Comparison of ENCODE assay signal across 21 cellular contexts in the genomic region with DNA sequence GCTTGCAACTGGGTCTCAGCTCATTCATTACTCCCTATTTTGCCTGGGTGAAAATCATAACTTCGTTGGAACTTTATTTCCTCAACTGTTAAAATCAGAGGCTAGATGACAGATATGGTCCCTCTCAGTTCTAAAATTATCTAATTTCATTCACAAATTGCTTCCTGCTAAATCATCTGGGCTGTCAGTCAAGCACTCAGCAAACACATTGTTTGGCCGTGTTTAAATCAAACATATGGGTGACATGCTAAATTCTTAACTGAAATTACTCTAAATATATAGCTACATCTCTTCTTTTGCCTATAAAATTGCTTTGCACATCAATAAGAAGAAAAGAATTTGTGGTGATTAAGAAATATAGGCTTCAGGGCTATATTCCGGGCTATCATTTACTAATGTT.
DNase-seq lines count a peak whose midpoint lies in the region; ATAC-seq, FAIRE-seq and TF ChIP-seq lines count a peak whose summit lies in the region.
"Had no signal": no experiment of that assay in that cellular context is flagged by ENCODE, and none has a peak within 500 bp of the region (broad histone marks: within the 10 kb centered on the region; RNA-seq: fewer than 3 reads in every experiment).

No MANE protein-coding gene starts in this region.

- no peak overlapping the region for H2AK5ac ChIP-seq in IMR-90 (ENCODE audit: low read depth, low read length)

- H4K20me1 ChIP-seq in IMR-90 (ENCODE audit: insufficient read depth, low read length) (no peaks in the 10 kb centered on the region), K562 (replicated peaks; ENCODE audit: control insufficient read depth, insufficient read depth, low read length) (no peaks in the 10 kb centered on the region), mammary epithelial cell (ENCODE audit: insufficient read depth, low read length) (no peaks in the 10 kb centered on the region)
- H4K20me1 ChIP-seq: BLaER1 treated with 17β-estradiol and CSF1 and Interleukin-3, amounts not matched to agents 10 nM and 100 nM had no signal

- H3K36me3 ChIP-seq in IMR-90 (ENCODE audit: control insufficient read depth, insufficient read depth, low read length), result no peaks in the 10 kb centered on the region
- no peaks in the 10 kb centered on the region for H3K36me3 ChIP-seq in adipocyte (ENCODE audit: control insufficient read depth, insufficient read depth, low read length, severe bottlenecking)
- H3K36me3 ChIP-seq in K562 (ENCODE audit: control insufficient read depth, insufficient read depth, low read length), result no peaks in the 10 kb centered on the region
- no peaks in the 10 kb centered on the region for H3K36me3 ChIP-seq in mammary epithelial cell (ENCODE audit: insufficient read depth, low read length)
- H3K36me3 ChIP-seq: BLaER1 treated with 17β-estradiol and CSF1 and Interleukin-3, amounts not matched to agents 10 nM and 100 nM had no signal

- no CpG with 5 or more reads among the region's 3 CpGs for WGBS in IMR-90 (ENCODE audit: extremely low coverage in 2 of 2, insufficient read length in 1 of 2), 2 experiments
- 35% methylated on average over 3 of the region's 3 CpGs for WGBS in K562 (ENCODE audit: insufficient coverage, low coverage, missing lambda C conversion rate)
- WGBS in mammary epithelial cell (ENCODE audit: low coverage, missing lambda C conversion rate), result 85% methylated on average over 3 of the region's 3 CpGs

- dilution Hi-C loops in IMR-90 (cut with HindIII; ENCODE audit: low sequenced_read_pairs, unreplicated experiment), result no loop called here
- dilution Hi-C loops in mammary epithelial cell (cut with HindIII; ENCODE audit: low sequenced_read_pairs), result no loop called here

- H3K14ac ChIP-seq in IMR-90 (replicated peaks; ENCODE audit: low read depth, low read length), result no peak overlapping the region

- BruUV-seq in IMR-90 (replicated peaks; lab: Mats Ljungman, UMichigan) (no TSS peak), K562 (replicated peaks; lab: Mats Ljungman, UMichigan) (no TSS peak), mammary epithelial cell (replicated peaks; lab: Mats Ljungman, UMichigan) (no TSS peak)

- no peak overlapping the region for H3K56ac ChIP-seq in IMR-90 (ENCODE audit: extremely low read depth, insufficient read depth, low read length)

- no peak for TF ChIP-seq CTCF in IMR-90 (conservative IDR thresholded peaks at IDR 0.05; ENCODE audit: low read depth, low read length)
- no peak for TF ChIP-seq CTCF in K562 (IDR thresholded peaks at IDR 0.05 in 2 of 3, conservative IDR thresholded peaks at IDR 0.05 in 1 of 3; ENCODE audit: insufficient read depth in 2 of 3, low read depth in 1 of 3, low read length in 3 of 3)
- no peak for TF ChIP-seq CTCF in mammary epithelial cell (conservative IDR thresholded peaks at IDR 0.05 in 1 of 2, IDR thresholded peaks at IDR 0.05 in 1 of 2; ENCODE audit: extremely low read depth in 1 of 2, insufficient read depth in 1 of 2, low read depth in 1 of 2, low read length in 2 of 2)

- H3K4ac ChIP-seq in IMR-90 (ENCODE audit: low read depth, low read length), result no peak overlapping the region

- POLR2A ChIA-PET in IMR-90 (lab: Charles Lee; ENCODE audit: unreplicated experiment), result interaction anchor here (0.6 kb wide), 1 partner anchor 18 kb away, joined by 5 read pairs; no protein-coding TSS in a partner anchor
- POLR2A ChIA-PET in K562 (lab: Yijun Ruan, JAX), result interaction anchor here (0.7 to 1.5 kb wide), 4 partner anchors 15 to 74 kb away, joined by 3 to 5 read pairs (median 3); no protein-coding TSS in a partner anchor
- POLR2A ChIA-PET in T-cell (lab: Charles Lee), result no interaction called here

- H3K27ac ChIP-seq in IMR-90 (ENCODE audit: insufficient read depth, low read length) (no peak overlapping the region), K562 (ENCODE audit: extremely low read depth, low read depth, low read length) (no peak overlapping the region), mammary epithelial cell (ENCODE audit: insufficient read depth, low read depth, low read length) (no peak overlapping the region)
- H3K27ac ChIP-seq: 22Rv1, A549, C4-2B had no signal

- H3K79me2 ChIP-seq in K562 (ENCODE audit: control insufficient read depth, insufficient read depth, low read length), result no peaks in the 10 kb centered on the region
- no peaks in the 10 kb centered on the region for H3K79me2 ChIP-seq in mammary epithelial cell (ENCODE audit: insufficient read depth, low read length)

- no peak for FAIRE-seq in K562 (lab: Jason Lieb, UNC)
- FAIRE-seq: A549, D721Med, G401.6, GM12891 had no signal

- intact Hi-C loops in IMR-90 (cut with micrococcal nuclease) (no loop called here), K562 (cut with micrococcal nuclease) (loop anchor here (10.0 kb wide), 1 partner anchor 62 kb away; no protein-coding TSS in a partner anchor), mammary epithelial cell (cut with micrococcal nuclease) (no loop called here)

- H3K18ac ChIP-seq in IMR-90 (ENCODE audit: low read depth, low read length), result no peak overlapping the region

- in situ Hi-C loops in IMR-90 (cut with MboI; ENCODE audit: low sequenced_read_pairs), result no loop called here
- in situ Hi-C loops in K562 (cut with MboI), result no loop called here
- in situ Hi-C loops in mammary epithelial cell (cut with MboI; ENCODE audit: low sequenced_read_pairs in 2 of 2), result no loop called here

- H2AFZ ChIP-seq in IMR-90 (replicated peaks; ENCODE audit: low read length, poor library complexity) (no peak overlapping the region), K562 (ENCODE audit: low read depth, low read length) (no peak overlapping the region), mammary epithelial cell (ENCODE audit: low read depth, low read length) (no peak overlapping the region)

- no peak overlapping the region for H2AK9ac ChIP-seq in IMR-90 (replicated peaks; ENCODE audit: low read depth, low read length, poor library complexity)

- H3K4me2 ChIP-seq in IMR-90 (ENCODE audit: low read depth, low read length) (no peak overlapping the region), K562 (ENCODE audit: insufficient read depth, low read length) (no peak overlapping the region), mammary epithelial cell (ENCODE audit: insufficient read depth, low read depth, low read length) (no peak overlapping the region)
- H3K4me2 ChIP-seq: A549 had no signal

- H3K4me1 ChIP-seq in IMR-90 (ENCODE audit: control insufficient read depth, insufficient read depth, low read length) (peaks cover 12% of the 10 kb centered on the region), adipocyte (ENCODE audit: control insufficient read depth, insufficient read depth, low read length) (peaks cover 60% of the 10 kb centered on the region), K562 (replicated peaks in 1 of 2; ENCODE audit: control insufficient read depth in 2 of 2, insufficient read depth in 2 of 2, low read length in 2 of 2) (peaks cover 11 to 31% of the 10 kb centered on the region in 2 experiments), mammary epithelial cell (ENCODE audit: insufficient read depth, low read length) (peaks cover 37% of the 10 kb centered on the region)
- H3K4me1 ChIP-seq: Caco-2 had no signal

- H2BK5ac ChIP-seq in IMR-90 (ENCODE audit: low read depth, low read length, poor library complexity, severe bottlenecking), result no peak overlapping the region

- DNase-seq in IMR-90 (no peak), adipocyte (ENCODE audit: low read depth) (no peak), K562 (ENCODE audit: extremely low read depth in 1 of 4, low spot score in 3 of 4) (no peak), T-cell (no peak), mammary epithelial cell (no peak)
- DNase-seq: AML-193; Caco-2; Calu3; CD4-positive, alpha-beta T cell; CD8-positive, alpha-beta T cell; DMS79 treated with DMSO at 0.1 percent for 48 hours; GF-D8 had no signal

- no peak overlapping the region for H3K27ac Mint-ChIP-seq in T-cell
- H3K27ac Mint-ChIP-seq: B cell; CD4-positive, alpha-beta T cell; CD8-positive, alpha-beta T cell had no signal

- peaks cover 13% of the 10 kb centered on the region for H3K9me1 ChIP-seq in IMR-90 (ENCODE audit: insufficient read depth, low read length)
- no peaks in the 10 kb centered on the region for H3K9me1 ChIP-seq in K562 (ENCODE audit: control insufficient read depth, insufficient read depth, low read length)

- no peak for TF ChIP-seq POLR2A in IMR-90 (IDR thresholded peaks at IDR 0.05; ENCODE audit: low read depth, low read length)
- TF ChIP-seq POLR2A in K562 (conservative IDR thresholded peaks at IDR 0.05), result no peak

- no peaks in the 10 kb centered on the region for H3K36me3 Mint-ChIP-seq in T-cell
- H3K36me3 Mint-ChIP-seq: CD8-positive, alpha-beta T cell had no signal

- no peak overlapping the region for H2BK120ac ChIP-seq in IMR-90 (ENCODE audit: low read depth, low read length)

- no peaks in the 10 kb centered on the region for H3K79me1 ChIP-seq in IMR-90 (ENCODE audit: low read depth in 1 of 2, low read length in 2 of 2)

- H3K27me3 ChIP-seq in IMR-90 (ENCODE audit: control insufficient read depth, insufficient read depth, low read length) (no peaks in the 10 kb centered on the region), adipocyte (replicated peaks; ENCODE audit: control insufficient read depth, insufficient read depth, low read length) (no peaks in the 10 kb centered on the region), K562 (ENCODE audit: control insufficient read depth in 2 of 2, insufficient read depth in 2 of 2, low read length in 2 of 2) (no peaks in the 10 kb centered on the region; a peak in 1 of 5 replicates), mammary epithelial cell (ENCODE audit: insufficient read depth, low read length) (no peaks in the 10 kb centered on the region)
- H3K27me3 ChIP-seq: BLaER1 treated with 17β-estradiol and CSF1 and Interleukin-3, amounts not matched to agents 10 nM and 100 nM had no signal

- no peaks in the 10 kb centered on the region for H3K4me1 Mint-ChIP-seq in T-cell

- H2BK15ac ChIP-seq in IMR-90 (ENCODE audit: low read depth, low read length), result peak overlapping the region; percentile 24; the same call in 1 of the 3 replicates

- no peak overlapping the region for H3K4me3 Mint-ChIP-seq in T-cell
- H3K4me3 Mint-ChIP-seq: B cell; CD4-positive, alpha-beta T cell; CD8-positive, alpha-beta T cell had no signal

- no peak overlapping the region for H3K23ac ChIP-seq in IMR-90 (ENCODE audit: low read depth, low read length)

- no peak overlapping the region for H3K9ac ChIP-seq in IMR-90 (ENCODE audit: low read depth, low read length)
- H3K9ac ChIP-seq in adipocyte (ENCODE audit: low read length), result no peak overlapping the region
- H3K9ac ChIP-seq in K562 (ENCODE audit: insufficient read depth in 1 of 2, low read depth in 2 of 2, low read length in 2 of 2), result no peak overlapping the region
- H3K9ac ChIP-seq in mammary epithelial cell (ENCODE audit: insufficient read depth, low read length), result no peak overlapping the region

- H3K9me3 ChIP-seq in IMR-90 (ENCODE audit: control insufficient read depth, insufficient read depth, low read length) (no peaks in the 10 kb centered on the region), adipocyte (ENCODE audit: control insufficient read depth, low read length) (no peaks in the 10 kb centered on the region), K562 (replicated peaks; ENCODE audit: control insufficient read depth, insufficient read depth, low read depth, low read length) (no peaks in the 10 kb centered on the region), mammary epithelial cell (replicated peaks; ENCODE audit: insufficient read depth, low read length) (no peaks in the 10 kb centered on the region)
- H3K9me3 ChIP-seq: A549; BLaER1 treated with 17β-estradiol and CSF1 and Interleukin-3, amounts not matched to agents 10 nM and 100 nM; Caco-2 had no signal

- CTCF ChIA-PET in IMR-90 (lab: Yijun Ruan, JAX), result interaction anchor here (1.1 kb wide), 1 partner anchor 64 kb away, joined by 3 read pairs; no protein-coding TSS in a partner anchor
- CTCF ChIA-PET in K562 (lab: Yijun Ruan, JAX; ENCODE audit: low intra/inter-chr PET ratio), result no interaction called here
- CTCF ChIA-PET in T-cell (lab: Charles Lee), result no interaction called here
- CTCF ChIA-PET in mammary epithelial cell (lab: Charles Lee; ENCODE audit: low non-redundant PET), result interaction anchor here (0.7 kb wide), 1 partner anchor 32 kb away, joined by 3 read pairs; no protein-coding TSS in a partner anchor

- TF ChIP-seq RAD21 in IMR-90 (IDR thresholded peaks at IDR 0.05; ENCODE audit: low read length) (no peak), K562 (CRISPR knock-in tag; conservative IDR thresholded peaks at IDR 0.05 in 1 of 2, IDR thresholded peaks at IDR 0.05 in 1 of 2) (no peak)

- ATAC-seq in IMR-90 (ENCODE audit: low read depth), result no peak
- no peak for ATAC-seq in K562
- ATAC-seq in T-cell (replicated peaks in 1 of 4), result no peak
- ATAC-seq in GM18867 (IDR thresholded peaks at IDR 0.05; ENCODE audit: unreplicated experiment), result no peak
- ATAC-seq: A549; CD8-positive, alpha-beta T cell had no signal

- no peak for TF ChIP-seq EP300 in K562 (IDR thresholded peaks at IDR 0.05; ENCODE audit: low read length)

- H2BK20ac ChIP-seq in IMR-90 (ENCODE audit: low read depth, low read length), result no peak overlapping the region

- H4K8ac ChIP-seq in IMR-90 (ENCODE audit: low read depth in 2 of 2, low read length in 2 of 2), result no peak overlapping the region

- no peak overlapping the region for H4K91ac ChIP-seq in IMR-90 (ENCODE audit: insufficient read depth, low read depth, low read length)

- no peak overlapping the region for H3K4me3 ChIP-seq in IMR-90 (ENCODE audit: insufficient read depth, low read depth, low read length)
- peak overlapping the region; percentile 11 for H3K4me3 ChIP-seq in adipocyte (ENCODE audit: low read length)
- H3K4me3 ChIP-seq in K562, result no peak overlapping the region
- H3K4me3 ChIP-seq in mammary epithelial cell (replicated peaks in 1 of 3; ENCODE audit: insufficient read depth in 1 of 3, low read depth in 2 of 3, low read length in 3 of 3), result no peak overlapping the region
- H3K4me3 ChIP-seq: A549; BLaER1 treated with 17β-estradiol and CSF1 and Interleukin-3, amounts not matched to agents 10 nM and 100 nM had no signal

- no peak overlapping the region for H4K5ac ChIP-seq in IMR-90 (ENCODE audit: low read depth, low read length)

- peaks cover 3 to 11% of the 10 kb centered on the region in 2 donors for H3K27me3 Mint-ChIP-seq in T-cell

- H3K9me3 Mint-ChIP-seq in T-cell, result no peaks in the 10 kb centered on the region
- H3K9me3 Mint-ChIP-seq: CD4-positive, alpha-beta T cell; CD8-positive, alpha-beta T cell had no signal

Comparison
In these comparisons a context has a peak if more than half of its experiments do, and no peak if none do; other contexts are left out.
1. CTCF ChIA-PET loops: an anchor here in IMR-90 (1.1 kb wide) and mammary epithelial cell (0.7 kb wide); none called in K562 and T-cell.
2. POLR2A ChIA-PET loops: an anchor here in IMR-90 (0.6 kb wide) and K562 (0.7 to 1.5 kb wide); none called in T-cell.